Comparison of ENCODE assay signal across 10 cellular contexts in genomic region chr3:70832811-70833509, GRCh38.
DNase-seq lines count a peak whose midpoint lies in the region; ATAC-seq and TF ChIP-seq lines count a peak whose summit lies in the region.
"Had no signal": no experiment of that assay in that cellular context is flagged by ENCODE, and none has a peak within 500 bp of the region (broad histone marks: within the 10 kb centered on the region; RNA-seq: fewer than 3 reads in every experiment).

No MANE protein-coding gene starts in this region.

- no peak overlapping the region for H2AFZ ChIP-seq in SK-N-SH (ENCODE audit: low read depth)

- no peaks in the 10 kb centered on the region for H3K9me3 Mint-ChIP-seq in effector memory CD8-positive, alpha-beta T cell

- no peaks in the 10 kb centered on the region for H4K20me1 ChIP-seq in SK-N-SH (ENCODE audit: insufficient read depth)

- H3K9me2 ChIP-seq in SK-N-SH, result no peaks in the 10 kb centered on the region

- no peaks in the 10 kb centered on the region for H3K9me3 ChIP-seq in SK-N-SH

- no peaks in the 10 kb centered on the region for H3K36me3 ChIP-seq in SK-N-SH (replicated peaks in 1 of 2; ENCODE audit: control insufficient read depth in 1 of 2, insufficient read depth in 2 of 2, low read length in 1 of 2)

- H3K4me1 Mint-ChIP-seq in effector memory CD8-positive, alpha-beta T cell (ENCODE audit: low read depth in 2 of 2), result no peaks in the 10 kb centered on the region

- ATAC-seq in effector memory CD8-positive, alpha-beta T cell (replicated peaks), result no peak
- ATAC-seq in HG03280 (IDR thresholded peaks at IDR 0.05; ENCODE audit: unreplicated experiment), result no peak

- peak; percentile 13 for DNase-seq in GDM1 (lab: John Stamatoyannopoulos, UW)
- no peak for DNase-seq in SK-N-SH
- DNase-seq in foreskin fibroblast, result peak; percentile 64 to 79
- DNase-seq in effector memory CD8-positive, alpha-beta T cell, result no peak
- no peak for DNase-seq in UCSD-AML1 (lab: John Stamatoyannopoulos, UW; ENCODE audit: unreplicated experiment)
- DNase-seq in NCI-H1417 (lab: John Stamatoyannopoulos, UW), result no peak

- H3K27me3 ChIP-seq in SK-N-SH (ENCODE audit: insufficient read depth), result no peaks in the 10 kb centered on the region

- H3K4me1 ChIP-seq in SK-N-SH (ENCODE audit: control insufficient read depth in 1 of 2, insufficient read depth in 2 of 2, low read depth in 1 of 2, low read length in 1 of 2), result peaks cover 3 to 16% of the 10 kb centered on the region in 2 experiments; a peak in 3 of 4 replicates

- 0 out of 4 replicates have a peak, but pooled peaks of 1 of the 2 experiments have one; percentile 7 for TF ChIP-seq EP300 in SK-N-SH (IDR thresholded peaks at IDR 0.05; ENCODE audit: borderline replicate concordance in 1 of 2, low read depth in 1 of 2, low read length in 1 of 2)

- CTCF ChIA-PET in SK-N-SH (lab: Yijun Ruan, JAX), result no interaction called here

- peaks cover 29% of the 10 kb centered on the region for H3F3A ChIP-seq in SK-N-SH (replicated peaks; ENCODE audit: insufficient read depth)

- POLR2A ChIA-PET in SK-N-SH (lab: Yijun Ruan, JAX), result no interaction called here

- H3K79me2 ChIP-seq in SK-N-SH (ENCODE audit: insufficient read depth), result no peaks in the 10 kb centered on the region

- no peak overlapping the region for H3K4me3 ChIP-seq in SK-N-SH (ENCODE audit: low read depth in 2 of 2, low read length in 1 of 2)
- H3K4me3 ChIP-seq in foreskin fibroblast (ENCODE audit: low read depth in 1 of 2, low read length in 2 of 2), result no peak overlapping the region
- no peak overlapping the region for H3K4me3 ChIP-seq in skin epidermis

- no peak overlapping the region for H3K9ac ChIP-seq in SK-N-SH
- H3K9ac ChIP-seq: KMS-11 had no signal

- H3K27ac Mint-ChIP-seq in effector memory CD8-positive, alpha-beta T cell, result no peak overlapping the region

- no peak for TF ChIP-seq CTCF in SK-N-SH (IDR thresholded peaks at IDR 0.05)
- TF ChIP-seq CTCF in foreskin fibroblast (IDR thresholded peaks at IDR 0.05; ENCODE audit: low read depth, low read length), result no peak

- no peaks in the 10 kb centered on the region for H3K36me3 Mint-ChIP-seq in effector memory CD8-positive, alpha-beta T cell (ENCODE audit: insufficient read depth)
- H3K36me3 Mint-ChIP-seq: brain had no signal

- TF ChIP-seq RAD21 in SK-N-SH (IDR thresholded peaks at IDR 0.05; ENCODE audit: low read length), result no peak

- peaks cover 7 to 41% of the 10 kb centered on the region in 2 donors for H3K27me3 Mint-ChIP-seq in effector memory CD8-positive, alpha-beta T cell

- no peak overlapping the region for H3K4me3 Mint-ChIP-seq in effector memory CD8-positive, alpha-beta T cell
- H3K4me3 Mint-ChIP-seq: brain had no signal

- peak overlapping the region; percentile 8 for H3K4me2 ChIP-seq in SK-N-SH
- H3K4me2 ChIP-seq: KMS-11 had no signal

- peak overlapping the region; percentile 30 to 61; a peak in 3 of 4 replicates for H3K27ac ChIP-seq in SK-N-SH (ENCODE audit: low read depth in 2 of 2, low read length in 1 of 2)
- peak overlapping the region in 11 of 21 experiments; percentile 11 to 79 (median 36) for H3K27ac ChIP-seq in skin epidermis
- H3K27ac ChIP-seq: KMS-11 had no signal

- 60% methylated on average over 1 of the region's 1 CpG for WGBS in SK-N-SH (ENCODE audit: low lambda C conversion rate)

TF ChIP-seq in SK-N-SH, 30 proteins besides CTCF, POLR2A, EP300 and RAD21:
- TF ChIP-seq TCF12 (IDR thresholded peaks at IDR 0.05), result 0 out of 2 replicates have a peak, but pooled peaks have one; percentile 35
- no peak for TF ChIP-seq FOSL2 (IDR thresholded peaks at IDR 0.05; ENCODE audit: borderline replicate concordance, low read depth)
- peak; percentile 58 for TF ChIP-seq NFIC (IDR thresholded peaks at IDR 0.05; ENCODE audit: borderline replicate concordance)
- no peak for TF ChIP-seq TEAD4 (IDR thresholded peaks at IDR 0.05; ENCODE audit: borderline replicate concordance, insufficient read depth)
- no peak for TF ChIP-seq IRF3 (IDR thresholded peaks at IDR 0.05; ENCODE audit: low read depth, low read length)

Comparison
In these comparisons a context has a peak if more than half of its experiments do, and no peak if none do; other contexts are left out.
1. DNase-seq: peak in GDM1 (single experiment) and foreskin fibroblast (2 of 2); none in SK-N-SH (single experiment), effector memory CD8-positive, alpha-beta T cell (0 of 3), UCSD-AML1 (single experiment) and NCI-H1417 (0 of 3).